28 cellular contexts compared by ENCODE assay signal in genomic region chrX:85303544-85303943, GRCh38. TPM values are rescaled to one million over a fixed set of nuclear protein-coding genes. Genes with fewer than 3 reads are reported as not detected.
DNase-seq lines count a peak whose midpoint lies in the region; ATAC-seq and TF ChIP-seq lines count a peak whose summit lies in the region.
"Had no signal": no experiment of that assay in that cellular context is flagged by ENCODE, and none has a peak within 500 bp of the region (broad histone marks: within the 10 kb centered on the region; RNA-seq: fewer than 3 reads in every experiment).

No MANE protein-coding gene starts in this region.

- TF ChIP-seq POLR2A in GM18505 (IDR thresholded peaks at IDR 0.05; ENCODE audit: borderline replicate concordance, extremely low read depth, insufficient read depth, insufficient read length) (no peak), vagina (IDR thresholded peaks at IDR 0.05) (no peak)

- H3K9me3 ChIP-seq in vagina: no peaks in the 10 kb centered on the region
- no peaks in the 10 kb centered on the region for H3K9me3 ChIP-seq in mucosa of descending colon

- no peak for TF ChIP-seq CTCF in vagina (IDR thresholded peaks at IDR 0.05)
- TF ChIP-seq CTCF in mucosa of descending colon (IDR thresholded peaks at IDR 0.05): no peak

- ATAC-seq in GM18505 (IDR thresholded peaks at IDR 0.05; ENCODE audit: unreplicated experiment) (peak; percentile 80), GM19438 (IDR thresholded peaks at IDR 0.05; ENCODE audit: low read depth, unreplicated experiment) (peak; percentile 75), HG02938 (IDR thresholded peaks at IDR 0.05; ENCODE audit: unreplicated experiment) (peak; percentile 54), mucosa of descending colon (no peak)
- ATAC-seq: activated CD4-positive, CD25-positive, alpha-beta regulatory T cell treated with anti-CD3 and anti-CD28 coated beads, Interleukin-2, amount 50 U/mL, for 24 hours; activated naive CD4-positive, alpha-beta T cell treated with anti-CD3 and anti-CD28 coated beads, Interleukin-2, amount 50 U/mL, for 72 hours; HepG2; Panc1; stimulated activated effector memory CD8-positive, alpha-beta T cell treated with anti-CD3 and anti-CD28 coated beads, Interleukin-12 subunit alpha, Interleukin-12 subunit beta, amount 100 ng/mL, for 72 hours had no signal

- H3K4me3 ChIP-seq in vagina (no peak overlapping the region), mucosa of descending colon (no peak overlapping the region)
- H3K4me3 ChIP-seq: right atrium auricular region had no signal

- H3K4me1 ChIP-seq in vagina (no peaks in the 10 kb centered on the region), mucosa of descending colon (ENCODE audit: low read depth) (no peaks in the 10 kb centered on the region)
- H3K4me1 ChIP-seq: right atrium auricular region had no signal

- intact Hi-C loops in vagina (cut with DNase I) (no loop called here), mucosa of descending colon (cut with DNase I, micrococcal nuclease) (no loop called here)

- no peaks in the 10 kb centered on the region for H3K27me3 ChIP-seq in vagina
- H3K27me3 ChIP-seq: right atrium auricular region had no signal

- peak; percentile 31 for DNase-seq in NAMALWA (ENCODE audit: low spot score)
- no peak for DNase-seq in vagina (ENCODE audit: extremely low spot score in 2 of 2)
- no peak for DNase-seq in COLO668 (lab: John Stamatoyannopoulos, UW; ENCODE audit: unreplicated experiment)
- DNase-seq in mucosa of descending colon: no peak
- no peak for DNase-seq in NCI-H524 (lab: John Stamatoyannopoulos, UW)
- DNase-seq: CD4-positive, alpha-beta memory T cell; cerebellar nuclear complex; effector CD4-positive, alpha-beta T cell; HCEC 1CT; kidney; NCI-H1436 treated with DMSO at 0.1 percent for 48 hours; NCI-H2227 treated with DMSO at 0.1 percent for 48 hours; stimulated activated CD4-positive, alpha-beta T cell treated with anti-CD3 and anti-CD28 coated beads, Interleukin-15, amount 100 ng/mL, for 24 hours had no signal

- H3K27ac ChIP-seq in vagina: no peak overlapping the region
- H3K27ac ChIP-seq: right atrium auricular region had no signal

- no peaks in the 10 kb centered on the region for H3K36me3 ChIP-seq in vagina
- no peaks in the 10 kb centered on the region for H3K36me3 ChIP-seq in mucosa of descending colon (ENCODE audit: low read depth)
- H3K36me3 ChIP-seq: right atrium auricular region had no signal

RNA-seq across cellular contexts. Expression of gene ZNF711, which starts 59.8 kb away (rescaled TPM):
- total RNA-seq in vagina (2.2 TPM), mucosa of descending colon (1 to 10 TPM; 1.2 to 2.1 (median 1.3) TPM)

RNA-seq across cellular contexts. Expression of gene SATL1, which starts 60.0 kb away (rescaled TPM):
- total RNA-seq in vagina (not detected), mucosa of descending colon (under 1 TPM in 1 of 3 donors, not detected in 2; 0.19 TPM)
- total RNA-seq: activated CD8-positive, alpha-beta memory T cell treated with anti-CD3 and anti-CD28 coated beads for 36 hours; activated naive CD4-positive, alpha-beta T cell treated with anti-CD3 and anti-CD28 coated beads, Interleukin-2, amount 50 U/mL, for 72 hours; activated T-helper 1 cell treated with anti-CD3 and anti-CD28 coated beads, Interleukin-12 subunit alpha, Interleukin-12 subunit beta, Interleukin-2, Interleukin-4 antibody, amounts not matched to agents 30 ng/mL and 10 ng/mL and 1 ng/mL, durations not matched to agents 14 hours and 24 hours and 36 hours; CD4-positive, alpha-beta memory T cell; HepG2; kidney; lung microvascular endothelial cell; myocyte; osteocyte; T-helper 2 cell treated with Interferon-gamma antibody and Interleukin-4, amounts not matched to agents 100 ng/mL and 5 ng/mL, for 36 hours had no signal
